11 cellular contexts compared by ENCODE assay signal in the genomic region with DNA sequence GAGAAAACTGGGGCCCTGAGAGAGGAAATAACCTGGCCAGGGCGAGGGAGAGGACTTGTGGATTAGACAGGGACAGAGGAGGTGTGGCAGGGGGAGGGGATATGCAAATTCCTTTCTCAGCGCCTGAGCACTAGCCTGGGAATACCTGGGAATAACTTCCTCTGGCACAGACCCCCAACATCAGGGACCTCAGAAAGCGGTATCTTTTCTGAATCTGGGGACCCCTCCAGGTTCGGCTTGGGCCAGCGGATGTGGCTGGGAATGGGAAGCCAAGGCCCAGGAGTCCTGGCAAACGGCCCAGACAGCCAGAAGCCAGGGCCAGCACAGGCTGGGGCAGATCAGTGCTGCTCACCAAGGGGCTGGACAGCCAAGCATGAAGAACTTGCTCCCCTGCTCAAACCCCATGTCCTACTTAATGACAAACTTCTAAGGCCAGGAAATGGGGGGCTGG. TPM values are rescaled to one million over a fixed set of nuclear protein-coding genes. Genes with fewer than 3 reads are reported as not detected.
A peak's percentile ranks its signal among the peaks of the same experiment; 100 is the strongest.
DNase-seq lines count a peak whose midpoint lies in the region; ATAC-seq and TF ChIP-seq lines count a peak whose summit lies in the region.
"Had no signal": no experiment of that assay in that cellular context is flagged by ENCODE, and none has a peak within 500 bp of the region (broad histone marks: within the 10 kb centered on the region; RNA-seq: fewer than 3 reads in every experiment).

No MANE protein-coding gene starts in this region.

- no peak overlapping the region for H3K23ac ChIP-seq in mesendoderm (ENCODE audit: low read length)

- H3K9ac ChIP-seq in fibroblast of lung (ENCODE audit: insufficient read depth, low read length) (no peak overlapping the region), mesendoderm (ENCODE audit: low read length) (no peak overlapping the region)

- H3K18ac ChIP-seq in mesendoderm (ENCODE audit: low read length): no peak overlapping the region

- no peak overlapping the region for H2AFZ ChIP-seq in fibroblast of lung (ENCODE audit: low read length)

- H4K5ac ChIP-seq in mesendoderm (ENCODE audit: low read length): no peak overlapping the region

- no peak overlapping the region for H2BK5ac ChIP-seq in mesendoderm (ENCODE audit: low read length)

- peak overlapping the region; percentile 75 for H3K56ac ChIP-seq in mesendoderm (ENCODE audit: low read length)

- H4K8ac ChIP-seq in mesendoderm (ENCODE audit: low read depth, low read length): no peak overlapping the region

- no peak overlapping the region for H3K27ac ChIP-seq in fibroblast of lung (ENCODE audit: insufficient read depth, low read length)
- no peak overlapping the region for H3K27ac ChIP-seq in mesendoderm (ENCODE audit: low read depth, low read length)
- H3K27ac ChIP-seq: thoracic aorta had no signal

- DNase-seq in BE2C (peak; percentile 79), NCI-H82 treated with DMSO at 0.1 percent for 48 hours (lab: John Stamatoyannopoulos, UW; ENCODE audit: unreplicated experiment) (peak; percentile 10), fibroblast of lung (ENCODE audit: low read depth in 2 of 2) (peak; percentile 54 to 57), mesendoderm (peak; percentile 80), CD1c-positive myeloid dendritic cell (ENCODE audit: extremely low spot score) (no peak), UCSD-AML1 (lab: John Stamatoyannopoulos, UW; ENCODE audit: unreplicated experiment) (no peak)
- DNase-seq: activated CD4-positive, CD25-positive, alpha-beta regulatory T cell treated with anti-CD3 and anti-CD28 coated beads, Interleukin-2, amount 50 U/mL, for 72 hours; NCI-H1105 treated with DMSO at 0.1 percent for 48 hours had no signal

- H2BK120ac ChIP-seq in mesendoderm (ENCODE audit: low read depth, low read length): no peak overlapping the region

- H3K4me2 ChIP-seq in fibroblast of lung (ENCODE audit: extremely low read depth, insufficient read depth, low read length): no peak overlapping the region
- H3K4me2 ChIP-seq in mesendoderm (ENCODE audit: low read length): no peak overlapping the region

- H4K20me1 ChIP-seq in fibroblast of lung (ENCODE audit: control insufficient read depth, extremely low read depth, insufficient read depth, low read length): no peaks in the 10 kb centered on the region

- H3K4me3 ChIP-seq in BE2C (ENCODE audit: low read depth, low read length): peak overlapping the region; percentile 6; the same call in 1 of the 2 replicates
- no peak overlapping the region for H3K4me3 ChIP-seq in fibroblast of lung (replicated peaks in 1 of 4; ENCODE audit: control extremely low read depth in 1 of 4, insufficient read depth in 1 of 4, low read depth in 3 of 4, low read length in 4 of 4)
- H3K4me3 ChIP-seq in mesendoderm (ENCODE audit: low read length): no peak overlapping the region
- H3K4me3 ChIP-seq: thoracic aorta had no signal

- H3K4me1 ChIP-seq in BE2C (peaks cover 9% of the 10 kb centered on the region), fibroblast of lung (ENCODE audit: control insufficient read depth, extremely low read depth, insufficient read depth, low read length) (no peaks in the 10 kb centered on the region), mesendoderm (ENCODE audit: control insufficient read depth, low read depth, low read length) (peaks cover 7% of the 10 kb centered on the region)

- no peak overlapping the region for H2AK5ac ChIP-seq in mesendoderm (ENCODE audit: low read length)

- no peak overlapping the region for H2BK15ac ChIP-seq in mesendoderm (replicated peaks; ENCODE audit: low read depth)

- H3K79me1 ChIP-seq in mesendoderm (ENCODE audit: low read length): no peaks in the 10 kb centered on the region

- no peak for TF ChIP-seq CTCF in BE2C (IDR thresholded peaks at IDR 0.05; ENCODE audit: low read depth, low read length)
- TF ChIP-seq CTCF in fibroblast of lung (conservative IDR thresholded peaks at IDR 0.05 in 1 of 2, IDR thresholded peaks at IDR 0.05 in 1 of 2; ENCODE audit: low read depth in 1 of 2, low read length in 2 of 2): no peak

- WGBS in mesendoderm (ENCODE audit: extremely low coverage, insufficient coverage, low lambda C conversion rate): no CpG with 5 or more reads among the region's 6 CpGs

- no peak for ATAC-seq in GM21723 (IDR thresholded peaks at IDR 0.05; ENCODE audit: unreplicated experiment)
- no peak for ATAC-seq in HG03097 (IDR thresholded peaks at IDR 0.05; ENCODE audit: low FRiP score, unreplicated experiment)

- H3K9me3 ChIP-seq in BE2C (no peaks in the 10 kb centered on the region), fibroblast of lung (ENCODE audit: control insufficient read depth, insufficient read depth, low read depth, low read length) (no peaks in the 10 kb centered on the region)
- H3K9me3 ChIP-seq: thoracic aorta had no signal

- H3K79me2 ChIP-seq in fibroblast of lung (ENCODE audit: control insufficient read depth, insufficient read depth, low read length): no peaks in the 10 kb centered on the region
- no peaks in the 10 kb centered on the region for H3K79me2 ChIP-seq in mesendoderm (ENCODE audit: control insufficient read depth, insufficient read depth, low read length)

- H3K36me3 ChIP-seq in BE2C (no peaks in the 10 kb centered on the region), fibroblast of lung (ENCODE audit: control insufficient read depth, insufficient read depth, low read length) (no peaks in the 10 kb centered on the region), mesendoderm (ENCODE audit: control insufficient read depth, insufficient read depth, low read length) (no peaks in the 10 kb centered on the region)
- H3K36me3 ChIP-seq: thoracic aorta had no signal

- H3K4ac ChIP-seq in mesendoderm (ENCODE audit: low read depth, low read length): no peak overlapping the region

- no peaks in the 10 kb centered on the region for H3K27me3 ChIP-seq in BE2C
- no peaks in the 10 kb centered on the region for H3K27me3 ChIP-seq in fibroblast of lung (ENCODE audit: control insufficient read depth, insufficient read depth, low read length)
- no peaks in the 10 kb centered on the region for H3K27me3 ChIP-seq in mesendoderm (ENCODE audit: insufficient read depth, low read length, poor library complexity)

RNA-seq across cellular contexts. Expression of gene ACSBG1, which starts 9.2 kb away (rescaled TPM):
- 0.45 TPM for polyA plus RNA-seq in BE2C (2012; ENCODE audit: insufficient read depth, insufficient read length, low read depth)
- total RNA-seq in fibroblast of lung: not detected in 2 replicates
- not detected in 2 replicates for polyA plus RNA-seq in fibroblast of lung
- polyA plus RNA-seq in fibroblast of lung (2012): 0.02 TPM in 1 of 2 replicates, not detected in the other
- polyA minus RNA-seq in fibroblast of lung (ENCODE audit: low replicate concordance): 3.1 TPM in 1 of 2 replicates, not detected in the other
- polyA plus RNA-seq in mesendoderm (2013, experiment 1 of 2): 1.6 TPM
- 1.5 TPM for polyA plus RNA-seq in mesendoderm (2013, experiment 2 of 2)
- total RNA-seq: thoracic aorta had no signal

RNA-seq across cellular contexts. Expression of gene DNAJA4, which starts 20.8 kb away (rescaled TPM):
- 5.6 TPM for polyA plus RNA-seq in BE2C (2012; ENCODE audit: insufficient read depth, insufficient read length, low read depth)
- total RNA-seq in fibroblast of lung: 4.1 and 7.9 TPM in 2 replicates
- 2.3 and 3.1 TPM in 2 replicates for polyA plus RNA-seq in fibroblast of lung
- 2.0 and 2.7 TPM in 2 replicates for polyA plus RNA-seq in fibroblast of lung (2012)
- 0.41 and 0.43 TPM in 2 replicates for polyA minus RNA-seq in fibroblast of lung (ENCODE audit: low replicate concordance)
- polyA plus RNA-seq in mesendoderm (2013, experiment 1 of 2): 1.1 TPM
- 1.2 TPM for polyA plus RNA-seq in mesendoderm (2013, experiment 2 of 2)

RNA-seq across cellular contexts. Expression of gene SKIC8, which starts 55.9 kb away (rescaled TPM):
- polyA plus RNA-seq in BE2C (2012; ENCODE audit: insufficient read depth, insufficient read length, low read depth): 81.0 TPM
- total RNA-seq in fibroblast of lung: 47.1 and 49.1 TPM in 2 replicates
- 82.2 and 84.5 TPM in 2 replicates for polyA plus RNA-seq in fibroblast of lung
- 50.0 and 53.5 TPM in 2 replicates for polyA plus RNA-seq in fibroblast of lung (2012)
- 27.4 and 48.6 TPM in 2 replicates for polyA minus RNA-seq in fibroblast of lung (ENCODE audit: low replicate concordance)
- 38.2 TPM for polyA plus RNA-seq in mesendoderm (2013, experiment 1 of 2)
- polyA plus RNA-seq in mesendoderm (2013, experiment 2 of 2): 37.3 TPM

Comparison
In these comparisons a context has a peak if more than half of its experiments do, and no peak if none do; other contexts are left out.
1. DNase-seq: peak in BE2C (single experiment), NCI-H82 treated with DMSO at 0.1 percent for 48 hours (single experiment), fibroblast of lung (2 of 2) and mesendoderm (single experiment); none in CD1c-positive myeloid dendritic cell (single experiment) and UCSD-AML1 (single experiment).